8 cellular contexts compared by ENCODE assay signal in genomic region chr1:145823565-145824498, GRCh38. TPM values are rescaled to one million over a fixed set of nuclear protein-coding genes. Genes with fewer than 3 reads are reported as not detected.
DNase-seq lines count a peak whose midpoint lies in the region; TF ChIP-seq lines count a peak whose summit lies in the region.

POLR3C (plus strand) TSS chr1:145824200; CDS start chr1:145825777, 1,577 bp downstream.
RNF115 (minus strand) TSS chr1:145824095; CDS start chr1:145823873, 222 bp downstream.

- peak within 1 kb of the TSS; percentile 76 for H3K4me3 ChIP-seq in neuron (ENCODE audit: low read length)
- H3K4me3 ChIP-seq in subcutaneous abdominal adipose tissue (ENCODE audit: low read depth in 1 of 5, low read length in 5 of 5): peak within 1 kb of the TSS; percentile 86 to 98 (median 97)

- POLR2A ChIA-PET in HEK293T (lab: Yijun Ruan, JAX): interaction anchor here (0.6 to 3.4 kb wide), 22 partner anchors 15 to 212 kb away, joined by 3 to 27 read pairs (median 4); partner anchors contain the start of genes ANKRD34A, NUDT17, PIAS3 and POLR3GL

- in situ Hi-C loops in SK-MEL-5 (cut with HindIII; ENCODE audit: low pct_unique_long_range_greater_than_20kb, low sequenced_read_pairs): no loop called here

- H3K27me3 ChIP-seq in neuron (ENCODE audit: insufficient read depth, low read length) (no peaks in the 10 kb centered on the region), subcutaneous abdominal adipose tissue (ENCODE audit: control insufficient read depth in 5 of 5, insufficient read depth in 4 of 5, low read length in 5 of 5) (no peaks in the 10 kb centered on the region)

- H3K36me3 ChIP-seq in neuron (ENCODE audit: insufficient read depth, low read length) (peaks cover 32% of the 10 kb centered on the region), subcutaneous abdominal adipose tissue (ENCODE audit: control insufficient read depth in 5 of 5, insufficient read depth in 5 of 5, low read length in 5 of 5) (peaks cover 13 to 27% (median 23%) of the 10 kb centered on the region in 5 donors)

- H3K9me3 ChIP-seq in neuron (ENCODE audit: low read length): no peaks in the 10 kb centered on the region
- no peaks in the 10 kb centered on the region for H3K9me3 ChIP-seq in subcutaneous abdominal adipose tissue (ENCODE audit: control insufficient read depth in 5 of 5, low read length in 5 of 5)

- DNase-seq in GDM1 (lab: John Stamatoyannopoulos, UW) (peak; percentile 90), HEK293T (ENCODE audit: extremely low spot score) (peak; percentile 91), MV-4-11 (lab: John Stamatoyannopoulos, UW) (peak; percentile 90), SK-MEL-5 (ENCODE audit: low read depth, low spot score) (peak; percentile 90), foreskin melanocyte (peak; percentile 87)
- peak; percentile 47 to 81 (median 68) for DNase-seq in activated naive CD4-positive, alpha-beta T cell (lab: John Stamatoyannopoulos, UW)

- peaks cover 9% of the 10 kb centered on the region for H3K4me1 ChIP-seq in neuron (ENCODE audit: insufficient read depth, low read length)
- peaks cover 0 to 17% (median 15%) of the 10 kb centered on the region in 5 donors for H3K4me1 ChIP-seq in subcutaneous abdominal adipose tissue (ENCODE audit: control insufficient read depth in 5 of 5, insufficient read depth in 5 of 5, low read length in 5 of 5)

- CTCF ChIA-PET in HEK293T (lab: Yijun Ruan, JAX): interaction anchor here (3.7 kb wide), 1 partner anchor 21 kb away, joined by 17 read pairs; the partner anchor contains the start of gene NUDT17

- peak within 1 kb of the TSS; percentile 86 for H3K27ac ChIP-seq in subcutaneous abdominal adipose tissue (ENCODE audit: low read depth, low read length)

- peak within 1 kb of the TSS; percentile 93 to 98 (median 95) for H3K9ac ChIP-seq in subcutaneous abdominal adipose tissue (ENCODE audit: low read length in 5 of 5)

- H2AFZ ChIP-seq in neuron (ENCODE audit: low read depth, low read length): peak within 1 kb of the TSS; percentile 76

TF ChIP-seq in HEK293T, 16 proteins besides CTCF, POLR2A, EP300 and RAD21:
- TF ChIP-seq ARNT (IDR thresholded peaks at IDR 0.05) (no peak), SUZ12 (IDR thresholded peaks at IDR 0.05) (no peak), ELF4 (IDR thresholded peaks at IDR 0.05) (peak; percentile 43; the same call in 1 of the 2 replicates), NFRKB (IDR thresholded peaks at IDR 0.05) (no peak), L3MBTL2 (conservative IDR thresholded peaks at IDR 0.05) (peak; percentile 94), CTBP1 (IDR thresholded peaks at IDR 0.05; ENCODE audit: borderline replicate concordance) (no peak; the same call in 1 of the 2 replicates)

RNA-seq across cellular contexts. Expression of gene POLR3C, which starts in this region (rescaled TPM):
- 55.8 and 61.3 TPM in 2 replicates for total RNA-seq in SK-MEL-5 (2014; rRNA removed; shearing (Covaris generic))
- polyA plus RNA-seq in SK-MEL-5 (2015; cell fraction: cytosol; rRNA removed): 45.5 and 56.9 TPM in 2 replicates
- 51.4 and 61.1 TPM in 2 replicates for polyA plus RNA-seq in SK-MEL-5 (2015; cell fraction: nucleus; rRNA removed)

RNA-seq across cellular contexts. Expression of gene RNF115, which starts in this region (rescaled TPM):
- 18.2 and 19.6 TPM in 2 replicates for total RNA-seq in SK-MEL-5 (2014; rRNA removed; shearing (Covaris generic))
- 10.5 and 11.1 TPM in 2 replicates for polyA plus RNA-seq in SK-MEL-5 (2015; cell fraction: cytosol; rRNA removed)
- polyA plus RNA-seq in SK-MEL-5 (2015; cell fraction: nucleus; rRNA removed): 21.7 and 23.3 TPM in 2 replicates

Comparison
In these comparisons a context has a peak if more than half of its experiments do, and no peak if none do; other contexts are left out.
1. Peak in every context shown above with its lines: DNase-seq, H3K4me3 ChIP-seq and H3K27ac ChIP-seq.